24 cellular contexts compared by ENCODE assay signal in genomic region chr7:3732395-3732794, GRCh38.
A peak's percentile ranks its signal among the peaks of the same experiment; 100 is the strongest.
DNase-seq lines count a peak whose midpoint lies in the region; FAIRE-seq lines count a peak whose summit lies in the region.
"Had no signal": no experiment of that assay in that cellular context is flagged by ENCODE, and none has a peak within 500 bp of the region (broad histone marks: within the 10 kb centered on the region; RNA-seq: fewer than 3 reads in every experiment).

No MANE protein-coding gene starts in this region.

- DNase-seq in frontal cortex (ENCODE audit: low spot score in 2 of 2) (no peak), hippocampal formation (lab: John Stamatoyannopoulos, UW) (peak; percentile 3 to 14), midbrain (lab: John Stamatoyannopoulos, UW) (peak; percentile 17), superior temporal gyrus (ENCODE audit: extremely low spot score) (peak; percentile 61), AG08395 (ENCODE audit: low spot score) (no peak), NCI-H1436 treated with DMSO at 0.1 percent for 48 hours (lab: John Stamatoyannopoulos, UW) (no peak), SW 1271 (lab: John Stamatoyannopoulos, UW) (no peak), activated gamma-delta T cell treated with Interleukin-2 at 50 U/mL for 16 hours (no peak)
- DNase-seq: 8988T; ACHN; AML-193; BE2C; C1 segment of cervical spinal cord; Caco-2; Calu3; CD4-positive, alpha-beta T cell; CD8-positive, alpha-beta T cell; DMS79 treated with DMSO at 0.1 percent for 48 hours; GF-D8 had no signal

- peak; percentile 45 for FAIRE-seq in frontal cortex (lab: Jason Lieb, UNC)
- FAIRE-seq: A204.1, D721Med, G401.6, GM12891, GM19239 had no signal

Comparison
In these comparisons a context has a peak if more than half of its experiments do, and no peak if none do; other contexts are left out.
1. DNase-seq: peak in hippocampal formation (2 of 2), midbrain (single experiment) and superior temporal gyrus (single experiment); none in frontal cortex (0 of 2), AG08395 (single experiment), NCI-H1436 treated with DMSO at 0.1 percent for 48 hours (single experiment), SW 1271 (0 of 2) and activated gamma-delta T cell treated with Interleukin-2 at 50 U/mL for 16 hours (single experiment).